In genomic region chr3:63562323-63562722, GRCh38 we compare ENCODE assay signal across 8 cellular contexts.
"Had no signal": no experiment of that assay in that cellular context is flagged by ENCODE, and none has a peak within 500 bp of the region (broad histone marks: within the 10 kb centered on the region; RNA-seq: fewer than 3 reads in every experiment).

No MANE protein-coding gene starts in this region.

- FAIRE-seq: H1, H54, HTR-8/SVneo, K562 had no signal

- ATAC-seq: GM23338, K562 had no signal

- DNase-seq: H9, HCEC 1CT, IMR-90 had no signal

- H3K4me3 ChIP-seq: GM23338, K562 had no signal

- H3K4me2 ChIP-seq: GM23338 had no signal

- H2AFZ ChIP-seq: GM23338 had no signal
